In the genomic region with DNA sequence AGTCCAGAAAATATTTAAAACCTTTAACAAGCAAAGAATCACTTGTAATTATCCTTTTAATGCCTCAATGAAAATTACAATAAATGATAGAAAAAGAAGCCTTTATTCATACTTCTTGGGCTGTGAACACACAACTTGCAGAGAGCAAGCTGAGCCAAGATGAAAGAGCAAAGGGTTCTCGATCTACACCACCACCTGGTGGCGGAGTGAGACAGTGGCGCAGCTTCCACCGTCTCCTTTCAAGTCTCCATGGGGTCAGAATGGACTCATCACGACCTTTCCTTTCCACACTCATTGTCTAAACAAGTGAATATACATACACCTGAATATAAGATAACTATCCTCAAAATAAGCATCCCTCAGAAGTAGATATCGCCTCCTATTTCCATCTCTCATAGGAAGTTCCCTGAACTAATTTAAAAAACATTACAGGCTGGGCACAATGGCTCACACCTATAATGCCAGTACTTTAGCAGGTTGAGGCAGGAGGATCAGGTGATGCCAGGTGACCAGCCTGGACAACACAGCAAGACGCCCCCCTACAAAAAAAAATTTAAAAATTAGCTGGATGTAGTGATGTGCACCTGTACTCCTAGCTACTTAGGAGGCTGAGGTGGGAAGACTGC, we compare ENCODE assay signal across 8 cellular contexts. TPM values are rescaled to one million over a fixed set of nuclear protein-coding genes. Genes with fewer than 3 reads are reported as not detected.
DNase-seq lines count a peak whose midpoint lies in the region; ATAC-seq and TF ChIP-seq lines count a peak whose summit lies in the region.

No MANE protein-coding gene starts in this region.

- H3K4ac ChIP-seq in mesendoderm (ENCODE audit: low read depth, low read length), result no peak overlapping the region

- H3K9me3 ChIP-seq in endodermal cell (ENCODE audit: control insufficient read depth, low read length), result no peaks in the 10 kb centered on the region

- no peak overlapping the region for H4K8ac ChIP-seq in mesendoderm (ENCODE audit: low read depth, low read length)

- no peak overlapping the region for H3K27ac Mint-ChIP-seq in endodermal cell

- H3K56ac ChIP-seq in mesendoderm (ENCODE audit: low read length), result no peak overlapping the region

- H3K4me1 ChIP-seq in endodermal cell (ENCODE audit: control insufficient read depth, insufficient read depth, low read length) (no peaks in the 10 kb centered on the region), mesendoderm (ENCODE audit: control insufficient read depth, low read depth, low read length) (peaks cover 9% of the 10 kb centered on the region)

- DNase-seq in D341Med (ENCODE audit: low spot score) (peak; percentile 66), NCI-H2227 treated with DMSO at 0.1 percent for 48 hours (lab: John Stamatoyannopoulos, UW) (peak; percentile 16), endodermal cell (peak; percentile 90), mesendoderm (peak; percentile 80)
- peak; percentile 52 to 61 for DNase-seq in activated CD4-positive, alpha-beta T cell treated with anti-CD3 and anti-CD28 coated beads, Interleukin-2, amount 50 U/mL, for 48 hours
- DNase-seq in stimulated activated naive CD8-positive, alpha-beta T cell treated with anti-CD3 and anti-CD28 coated beads, Interleukin-15, Interleukin-2, amounts not matched to agents 100 U/mL and 50 U/mL, for 24 hours, result peak; percentile 53

- no peaks in the 10 kb centered on the region for H3K79me1 ChIP-seq in mesendoderm (ENCODE audit: low read length)

- H2BK120ac ChIP-seq in mesendoderm (ENCODE audit: low read depth, low read length), result no peak overlapping the region

- ATAC-seq in GM21825 (IDR thresholded peaks at IDR 0.05; ENCODE audit: unreplicated experiment) (peak; percentile 77), GM21381 (IDR thresholded peaks at IDR 0.05; ENCODE audit: unreplicated experiment) (no peak)
- ATAC-seq in stimulated activated naive CD8-positive, alpha-beta T cell treated with anti-CD3 and anti-CD28 coated beads, Interleukin-15, Interleukin-2, amounts not matched to agents 100 U/mL and 50 U/mL, for 24 hours, result peak; percentile 69

- H3K27ac ChIP-seq in endodermal cell (ENCODE audit: low read depth, low read length) (no peak overlapping the region), mesendoderm (ENCODE audit: low read depth, low read length) (no peak overlapping the region)

- TF ChIP-seq CTCF in endodermal cell (conservative IDR thresholded peaks at IDR 0.05), result peak; percentile 95

- H3K27me3 Mint-ChIP-seq in endodermal cell (ENCODE audit: insufficient read depth), result no peaks in the 10 kb centered on the region

- peaks cover 30% of the 10 kb centered on the region for H3K4me1 Mint-ChIP-seq in endodermal cell

- H3K23ac ChIP-seq in mesendoderm (ENCODE audit: low read length), result no peak overlapping the region

- H3K36me3 Mint-ChIP-seq in endodermal cell (ENCODE audit: low read depth), result peaks cover 25% of the 10 kb centered on the region

- H3K9me3 Mint-ChIP-seq in endodermal cell, result no peaks in the 10 kb centered on the region

- WGBS in endodermal cell (ENCODE audit: insufficient coverage in 1 of 2, insufficient read length in 1 of 2), 2 experiments, result 23 to 30% methylated on average over 2 to 7 of the region's 7 CpGs
- no CpG with 5 or more reads among the region's 7 CpGs for WGBS in mesendoderm (ENCODE audit: extremely low coverage, insufficient coverage, low lambda C conversion rate)

- H2AK5ac ChIP-seq in mesendoderm (ENCODE audit: low read length), result no peak overlapping the region

- no peaks in the 10 kb centered on the region for H3K79me2 ChIP-seq in mesendoderm (ENCODE audit: control insufficient read depth, insufficient read depth, low read length)

- H3K4me2 ChIP-seq in mesendoderm (ENCODE audit: low read length), result no peak overlapping the region

- H3K27me3 ChIP-seq in endodermal cell (ENCODE audit: control insufficient read depth, insufficient read depth, low read length, poor library complexity, severe bottlenecking) (no peaks in the 10 kb centered on the region), mesendoderm (ENCODE audit: insufficient read depth, low read length, poor library complexity) (no peaks in the 10 kb centered on the region)

- H3K9ac ChIP-seq in endodermal cell (ENCODE audit: extremely low read depth, low read length, poor library complexity, severe bottlenecking) (no peak overlapping the region), mesendoderm (ENCODE audit: low read length) (no peak overlapping the region)

- H3K4me3 Mint-ChIP-seq in endodermal cell, result no peak overlapping the region

- H2BK5ac ChIP-seq in mesendoderm (ENCODE audit: low read length), result no peak overlapping the region

- H2BK15ac ChIP-seq in mesendoderm (replicated peaks; ENCODE audit: low read depth), result no peak overlapping the region

- H3K18ac ChIP-seq in mesendoderm (ENCODE audit: low read length), result no peak overlapping the region

- H3K4me3 ChIP-seq in endodermal cell (ENCODE audit: low read length), result no peak overlapping the region
- H3K4me3 ChIP-seq in mesendoderm (ENCODE audit: low read length), result no peak overlapping the region

- no peak overlapping the region for H4K5ac ChIP-seq in mesendoderm (ENCODE audit: low read length)

- H3K36me3 ChIP-seq in endodermal cell (ENCODE audit: control insufficient read depth, insufficient read depth, low read length) (peaks cover 26% of the 10 kb centered on the region), mesendoderm (ENCODE audit: control insufficient read depth, insufficient read depth, low read length) (no peaks in the 10 kb centered on the region)

RNA-seq across cellular contexts. Expression of gene ATE1, which starts 40.7 kb away (rescaled TPM):
- total RNA-seq in endodermal cell, result 10 to 100 TPM; 31.2 to 32.2 TPM
- polyA plus RNA-seq in endodermal cell (2013, experiment 1 of 2), result 24.4 TPM
- 18.4 TPM for polyA plus RNA-seq in endodermal cell (2013, experiment 2 of 2)
- 14.5 TPM for polyA plus RNA-seq in mesendoderm (2013, experiment 1 of 2)
- 14.4 TPM for polyA plus RNA-seq in mesendoderm (2013, experiment 2 of 2)

Comparison
In these comparisons a context has a peak if more than half of its experiments do, and no peak if none do; other contexts are left out.
1. DNase-seq: peak in every context shown above with its lines; median percentile 90 in endodermal cell; 80 in mesendoderm; 66 in D341Med; 56 in activated CD4-positive, alpha-beta T cell treated with anti-CD3 and anti-CD28 coated beads, Interleukin-2, amount 50 U/mL, for 48 hours; 53 in stimulated activated naive CD8-positive, alpha-beta T cell treated with anti-CD3 and anti-CD28 coated beads, Interleukin-15, Interleukin-2, amounts not matched to agents 100 U/mL and 50 U/mL, for 24 hours; 16 in NCI-H2227 treated with DMSO at 0.1 percent for 48 hours.